In the genomic region with DNA sequence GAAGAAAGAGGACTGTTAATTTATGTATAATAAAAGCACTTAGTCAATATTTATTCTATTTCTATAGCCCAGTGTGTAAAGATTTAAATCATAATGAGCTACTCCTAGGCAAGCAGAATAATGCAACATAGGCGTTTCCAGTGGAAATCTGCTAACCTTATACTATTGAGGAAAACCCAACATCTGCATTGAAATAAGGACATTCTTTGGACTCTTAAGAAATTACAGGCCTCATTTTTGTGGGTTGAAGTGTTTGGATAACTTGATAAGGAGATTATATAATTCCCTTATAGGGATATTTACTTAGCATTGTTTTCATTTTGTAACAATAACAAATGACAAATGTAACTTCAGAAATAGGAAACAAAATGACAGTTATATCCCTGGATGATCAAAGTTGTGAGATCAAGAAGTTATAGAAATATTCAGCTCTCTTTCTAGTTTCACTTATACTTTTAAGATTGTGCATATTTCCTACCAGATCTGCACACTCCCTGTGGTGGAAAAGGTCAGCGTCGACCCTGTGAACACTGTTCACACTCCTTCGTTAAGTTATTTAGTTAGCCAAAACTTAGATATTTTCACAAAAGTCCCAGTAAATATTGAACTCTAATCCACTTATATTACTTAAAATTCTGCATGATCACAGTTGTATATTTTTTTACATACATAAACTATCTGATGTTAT, we compare ENCODE assay signal across 15 cellular contexts.
DNase-seq lines count a peak whose midpoint lies in the region; ATAC-seq, FAIRE-seq and TF ChIP-seq lines count a peak whose summit lies in the region.
"Had no signal": no experiment of that assay in that cellular context is flagged by ENCODE, and none has a peak within 500 bp of the region (broad histone marks: within the 10 kb centered on the region; RNA-seq: fewer than 3 reads in every experiment).

No MANE protein-coding gene starts in this region.

- H3K27ac Mint-ChIP-seq in Calu3 (ENCODE audit: unreplicated experiment) (peak overlapping the region; percentile 14), natural killer cell (no peak overlapping the region)

- H3K27me3 ChIP-seq in Panc1 (ENCODE audit: control insufficient read depth, insufficient read depth, low read length) (no peaks in the 10 kb centered on the region), esophagus muscularis mucosa (no peaks in the 10 kb centered on the region), pancreas (no peaks in the 10 kb centered on the region)
- H3K27me3 ChIP-seq: BLaER1 treated with 17β-estradiol and CSF1 and Interleukin-3, amounts not matched to agents 10 nM and 100 nM; dorsolateral prefrontal cortex had no signal

- TF ChIP-seq EP300 in esophagus muscularis mucosa (IDR thresholded peaks at IDR 0.05), result no peak

- H3K9me3 ChIP-seq in Panc1 (ENCODE audit: control insufficient read depth, insufficient read depth, low read depth, low read length) (no peaks in the 10 kb centered on the region; the same call in 1 of the 2 replicates), esophagus muscularis mucosa (no peaks in the 10 kb centered on the region), pancreas (no peaks in the 10 kb centered on the region), OCI-LY7 (ENCODE audit: low read length) (no peaks in the 10 kb centered on the region)
- H3K9me3 ChIP-seq: BLaER1 treated with 17β-estradiol and CSF1 and Interleukin-3, amounts not matched to agents 10 nM and 100 nM had no signal

- no peaks in the 10 kb centered on the region for H4K20me1 ChIP-seq in OCI-LY7 (ENCODE audit: insufficient read depth, low read length)
- H4K20me1 ChIP-seq: BLaER1 treated with 17β-estradiol and CSF1 and Interleukin-3, amounts not matched to agents 10 nM and 100 nM had no signal

- 71% methylated on average over 4 of the region's 4 CpGs for WGBS in esophagus muscularis mucosa
- 86% methylated on average over 4 of the region's 4 CpGs for WGBS in pancreas, 2 donors

- H3K36me3 Mint-ChIP-seq in Calu3 (ENCODE audit: insufficient read depth, unreplicated experiment) (no peaks in the 10 kb centered on the region), natural killer cell (no peaks in the 10 kb centered on the region)

- no peaks in the 10 kb centered on the region for H3K79me2 ChIP-seq in OCI-LY7 (ENCODE audit: insufficient read depth, low read depth, low read length)
- H3K79me2 ChIP-seq: parathyroid adenoma had no signal

- H3K36me3 ChIP-seq in Panc1 (ENCODE audit: control insufficient read depth, insufficient read depth, low read length), result no peaks in the 10 kb centered on the region
- H3K36me3 ChIP-seq in esophagus muscularis mucosa, result no peaks in the 10 kb centered on the region
- H3K36me3 ChIP-seq in pancreas, result no peaks in the 10 kb centered on the region
- H3K36me3 ChIP-seq in OCI-LY7 (ENCODE audit: insufficient read depth, low read length), result no peaks in the 10 kb centered on the region
- H3K36me3 ChIP-seq: BLaER1 treated with 17β-estradiol and CSF1 and Interleukin-3, amounts not matched to agents 10 nM and 100 nM had no signal

- TF ChIP-seq POLR2A in esophagus muscularis mucosa (IDR thresholded peaks at IDR 0.05; ENCODE audit: low read depth), result no peak

- FAIRE-seq in pancreas (lab: Jason Lieb, UNC), result peak; percentile 32

- no TSS peak for BruUV-seq in Calu3 (replicated peaks; lab: Mats Ljungman, UMichigan)
- no TSS peak for BruUV-seq in Panc1 (replicated peaks; lab: Mats Ljungman, UMichigan)
- no TSS peak for BruUV-seq in OCI-LY7 (replicated peaks; lab: Mats Ljungman, UMichigan)

- POLR2A ChIA-PET in Panc1 (lab: Charles Lee) (interaction anchor here (0.6 to 0.7 kb wide), 2 partner anchors 45 to 158 kb away, joined by 3 to 6 read pairs; no protein-coding TSS in a partner anchor), OCI-LY7 (lab: Charles Lee) (no interaction called here)

- CTCF ChIA-PET in Calu3 (lab: Charles Lee), result no interaction called here
- CTCF ChIA-PET in Panc1 (lab: Charles Lee), result interaction anchor here (0.5 kb wide), 1 partner anchor 460 kb away, joined by 6 read pairs; no protein-coding TSS in a partner anchor
- CTCF ChIA-PET in OCI-LY7 (lab: Charles Lee; ENCODE audit: unreplicated experiment), result no interaction called here

- H3K4me3 Mint-ChIP-seq in Calu3 (ENCODE audit: low read depth, unreplicated experiment), result no peak overlapping the region
- H3K4me3 Mint-ChIP-seq in natural killer cell, result no peak overlapping the region

- peaks cover 15% of the 10 kb centered on the region for H3K4me1 Mint-ChIP-seq in Calu3 (ENCODE audit: low read depth, unreplicated experiment)
- H3K4me1 Mint-ChIP-seq in natural killer cell, result peaks cover 0 to 7% of the 10 kb centered on the region in 2 donors

- ATAC-seq in Panc1, result peak; percentile 92
- no peak for ATAC-seq in pancreas
- ATAC-seq in natural killer cell, result no peak
- ATAC-seq in GM19467 (IDR thresholded peaks at IDR 0.05; ENCODE audit: unreplicated experiment), result no peak
- no peak for ATAC-seq in HG02642 (IDR thresholded peaks at IDR 0.05; ENCODE audit: poor library complexity, unreplicated experiment)
- ATAC-seq: left lobe of liver had no signal

- H3K4me1 ChIP-seq in Panc1 (ENCODE audit: control insufficient read depth, insufficient read depth, low read length) (peaks cover 15% of the 10 kb centered on the region), esophagus muscularis mucosa (peaks cover 0 to 23% (median 15%) of the 10 kb centered on the region in 4 donors), pancreas (no peaks in the 10 kb centered on the region), OCI-LY7 (ENCODE audit: insufficient read depth, low read length, poor library complexity, severe bottlenecking) (no peaks in the 10 kb centered on the region)
- H3K4me1 ChIP-seq: parathyroid adenoma had no signal

- H2AFZ ChIP-seq in OCI-LY7 (ENCODE audit: low read length), result no peak overlapping the region
- H2AFZ ChIP-seq: parathyroid adenoma had no signal

- H3K4me3 ChIP-seq in Panc1 (ENCODE audit: low read depth in 2 of 2, low read length in 2 of 2) (no peak overlapping the region), esophagus muscularis mucosa (no peak overlapping the region), pancreas (no peak overlapping the region), OCI-LY7 (ENCODE audit: low read depth, low read length, poor library complexity, severe bottlenecking) (no peak overlapping the region)
- H3K4me3 ChIP-seq: BLaER1 treated with 17β-estradiol and CSF1 and Interleukin-3, amounts not matched to agents 10 nM and 100 nM; dorsolateral prefrontal cortex had no signal

- H3K27ac ChIP-seq in Panc1 (ENCODE audit: low read length) (peak overlapping the region; percentile 83), esophagus muscularis mucosa (replicated peaks in 1 of 4) (peak overlapping the region in 3 of 4 donors; percentile 44 to 48 (median 45)), pancreas (no peak overlapping the region), OCI-LY7 (ENCODE audit: low read depth, low read length, poor library complexity, severe bottlenecking) (no peak overlapping the region)
- H3K27ac ChIP-seq: BLaER1 treated with 17β-estradiol and CSF1 and Interleukin-3, amounts not matched to agents 10 nM and 100 nM; parathyroid adenoma had no signal

- TF ChIP-seq CTCF in Calu3 (IDR thresholded peaks at IDR 0.05; ENCODE audit: unreplicated experiment) (no peak), Panc1 (IDR thresholded peaks at IDR 0.05) (no peak), esophagus muscularis mucosa (IDR thresholded peaks at IDR 0.05) (no peak), pancreas (IDR thresholded peaks at IDR 0.05) (no peak), natural killer cell (IDR thresholded peaks at IDR 0.05) (no peak), OCI-LY7 (conservative IDR thresholded peaks at IDR 0.05; ENCODE audit: low read length) (no peak)

- DNase-seq in Calu3, result no peak
- DNase-seq in Panc1 (ENCODE audit: low read depth, low spot score), result peak; percentile 57
- no peak for DNase-seq in esophagus muscularis mucosa (ENCODE audit: extremely low spot score)
- DNase-seq in pancreas, result no peak
- no peak for DNase-seq in natural killer cell
- no peak for DNase-seq in OCI-LY7 (ENCODE audit: low spot score)
- DNase-seq: activated naive CD4-positive, alpha-beta T cell; dorsolateral prefrontal cortex; NCI-H2171 treated with DMSO at 0.1 percent for 48 hours; stimulated activated naive CD4-positive, alpha-beta T cell treated with Interleukin-2 at 50 U/mL for 16 hours had no signal

- in situ Hi-C loops in Panc1 (cut with HindIII; ENCODE audit: low pct_unique_long_range_greater_than_20kb, low sequenced_read_pairs), result no loop called here

- no peaks in the 10 kb centered on the region for H3K9me2 ChIP-seq in OCI-LY7 (ENCODE audit: insufficient read depth, low read length)

- H3K27me3 Mint-ChIP-seq in Calu3 (ENCODE audit: unreplicated experiment) (no peaks in the 10 kb centered on the region), natural killer cell (ENCODE audit: low read depth in 2 of 2) (peaks cover 0 to 3% of the 10 kb centered on the region in 2 donors)

- peaks cover 5% of the 10 kb centered on the region for H3K9me3 Mint-ChIP-seq in Calu3 (ENCODE audit: low read depth, unreplicated experiment)
- no peaks in the 10 kb centered on the region for H3K9me3 Mint-ChIP-seq in natural killer cell

- intact Hi-C loops in Calu3 (cut with micrococcal nuclease; ENCODE audit: unreplicated experiment), result no loop called here
- intact Hi-C loops in Panc1 (cut with micrococcal nuclease; ENCODE audit: unreplicated experiment), result no loop called here
- intact Hi-C loops in esophagus muscularis mucosa (cut with DNase I), result no loop called here
- intact Hi-C loops in pancreas (cut with DNase I), result no loop called here
- intact Hi-C loops in natural killer cell (cut with micrococcal nuclease), result loop anchor here (1.0 kb wide), 2 partner anchors 263 to 308 kb away; a partner anchor contains a TSS
- intact Hi-C loops in OCI-LY7 (cut with micrococcal nuclease; ENCODE audit: unreplicated experiment), result loop anchor here (2.0 kb wide), 1 partner anchor 263 kb away; no protein-coding TSS in a partner anchor

- no peak overlapping the region for H3K4me2 ChIP-seq in OCI-LY7 (ENCODE audit: low read length)
- H3K4me2 ChIP-seq: BLaER1 treated with 17β-estradiol and CSF1 and Interleukin-3, amounts not matched to agents 10 nM and 100 nM had no signal

Comparison
In these comparisons a context has a peak if more than half of its experiments do, and no peak if none do; other contexts are left out.
1. H3K27ac ChIP-seq: peak in Panc1 (single experiment) and esophagus muscularis mucosa (3 of 4); none in pancreas (0 of 4) and OCI-LY7 (single experiment).
2. intact Hi-C loops: an anchor here in natural killer cell (1.0 kb wide) and OCI-LY7 (2.0 kb wide); none called in Calu3, Panc1, esophagus muscularis mucosa and pancreas.